30 cellular contexts compared by ENCODE assay signal in genomic region chr15:89802231-89802928, GRCh38. TPM values are rescaled to one million over a fixed set of nuclear protein-coding genes. Genes with fewer than 3 reads are reported as not detected.
DNase-seq lines count a peak whose midpoint lies in the region; ATAC-seq, FAIRE-seq and TF ChIP-seq lines count a peak whose summit lies in the region.
"Had no signal": no experiment of that assay in that cellular context is flagged by ENCODE, and none has a peak within 500 bp of the region (broad histone marks: within the 10 kb centered on the region; RNA-seq: fewer than 3 reads in every experiment).

No MANE protein-coding gene starts in this region.

- intact Hi-C loops in right cardiac atrium (cut with DNase I), result no loop called here
- intact Hi-C loops in Right ventricle myocardium superior (cut with DNase I), result no loop called here
- intact Hi-C loops in kidney (cut with DNase I), result no loop called here
- intact Hi-C loops in spleen (cut with DNase I; ENCODE audit: low total_unique reads), result no loop called here

- FAIRE-seq in kidney (lab: Jason Lieb, UNC), result no peak
- FAIRE-seq: pancreas had no signal

- no peak overlapping the region for H4K91ac ChIP-seq in H9 (ENCODE audit: insufficient read length, low read depth, low read length)

- no peak overlapping the region for H3K4me2 ChIP-seq in H9 (ENCODE audit: insufficient read depth, insufficient read length, low read length)

- H3K9me3 ChIP-seq in right cardiac atrium (ENCODE audit: control insufficient read depth, low read length) (no peaks in the 10 kb centered on the region), Peyer's patch (no peaks in the 10 kb centered on the region), kidney (ENCODE audit: control insufficient read depth in 1 of 2, low read length in 2 of 2) (no peaks in the 10 kb centered on the region), spleen (no peaks in the 10 kb centered on the region), H9 (ENCODE audit: control insufficient read depth, low read depth, low read length) (no peaks in the 10 kb centered on the region)
- H3K9me3 ChIP-seq: adrenal gland, lower lobe of right lung, pancreas, right atrium auricular region, testis, uterus had no signal

- peaks cover 6% of the 10 kb centered on the region for H3K27me3 Mint-ChIP-seq in H9 (ENCODE audit: low read depth)

- H3K79me2 ChIP-seq in H9 (ENCODE audit: insufficient read depth, low read length), result no peaks in the 10 kb centered on the region

- no peak overlapping the region for H2AK5ac ChIP-seq in H9 (ENCODE audit: insufficient read length, low read length)

- no peaks in the 10 kb centered on the region for H3K79me1 ChIP-seq in H9 (ENCODE audit: insufficient read depth, low read depth, low read length, poor library complexity, severe bottlenecking)

- H4K8ac ChIP-seq in H9 (replicated peaks; ENCODE audit: insufficient read length, low read depth, low read length), result no peak overlapping the region

- no peak overlapping the region for H3K23ac ChIP-seq in H9 (ENCODE audit: insufficient read length, low read depth, low read length)

- H2BK15ac ChIP-seq in H9 (ENCODE audit: low read depth, low read length), result no peak overlapping the region

- H2BK5ac ChIP-seq in H9 (ENCODE audit: insufficient read length, low read length), result no peak overlapping the region

- H3K18ac ChIP-seq in H9 (ENCODE audit: insufficient read length, low read depth, low read length), result no peak overlapping the region

- H3K27me3 ChIP-seq in right cardiac atrium (ENCODE audit: control insufficient read depth, insufficient read depth) (no peaks in the 10 kb centered on the region), Peyer's patch (no peaks in the 10 kb centered on the region), spleen (replicated peaks in 1 of 7) (peaks cover 0 to 32% (median 0%) of the 10 kb centered on the region in 7 donors), H9 (ENCODE audit: insufficient read depth, low read length) (no peaks in the 10 kb centered on the region)
- H3K27me3 ChIP-seq: adrenal gland, pancreas, right atrium auricular region, testis, uterus had no signal

- H3K14ac ChIP-seq in H9 (ENCODE audit: insufficient read depth, low read length), result no peak overlapping the region

- H3K4me1 ChIP-seq in right cardiac atrium (ENCODE audit: control insufficient read depth, insufficient read depth, low read length), result no peaks in the 10 kb centered on the region
- H3K4me1 ChIP-seq in Peyer's patch, result no peaks in the 10 kb centered on the region
- peaks cover 0 to 17% of the 10 kb centered on the region in 2 donors for H3K4me1 ChIP-seq in kidney (ENCODE audit: control insufficient read depth in 1 of 2, insufficient read depth in 1 of 2, low read depth in 1 of 2, low read length in 2 of 2)
- peaks cover 0 to 17% (median 0%) of the 10 kb centered on the region in 6 donors for H3K4me1 ChIP-seq in spleen
- H3K4me1 ChIP-seq in H9 (ENCODE audit: insufficient read depth, low read length), result no peaks in the 10 kb centered on the region
- H3K4me1 ChIP-seq: adrenal gland, lower lobe of right lung, right atrium auricular region, testis, uterus had no signal

- TF ChIP-seq POLR2A in Peyer's patch (IDR thresholded peaks at IDR 0.05) (peak in 1 of 2 donors; percentile 24), spleen (IDR thresholded peaks at IDR 0.05) (no peak)

- no peaks in the 10 kb centered on the region for H3K36me3 Mint-ChIP-seq in H9 (ENCODE audit: insufficient read depth in 1 of 3, low read depth in 3 of 3)
- H3K36me3 Mint-ChIP-seq: brain; natural killer cell treated with Interleukin-12 subunit alpha and Interleukin-12 subunit beta and Interleukin-15 and Interleukin-18, amount 100 ng/mL, for 72 hours; stimulated activated naive B cell treated with anti-CD40 and anti-IgM and Interleukin-4, amounts not matched to agents 10 μg/mL and 1 μg/mL and 100 μg/mL, for 72 hours had no signal

- no peak overlapping the region for H3T11ph ChIP-seq in H9 (ENCODE audit: low read length)

- TF ChIP-seq CTCF in Peyer's patch (IDR thresholded peaks at IDR 0.05), result no peak
- TF ChIP-seq CTCF in kidney (IDR thresholded peaks at IDR 0.05; ENCODE audit: borderline replicate concordance, extremely low read depth, insufficient read depth), result no peak
- no peak for TF ChIP-seq CTCF in spleen (IDR thresholded peaks at IDR 0.05 in 8 of 11, conservative IDR thresholded peaks at IDR 0.05 in 3 of 11)
- no peak for TF ChIP-seq CTCF in H9 (conservative IDR thresholded peaks at IDR 0.05)

- H3K9me3 Mint-ChIP-seq in H9, result no peaks in the 10 kb centered on the region
- H3K9me3 Mint-ChIP-seq: activated B cell treated with CpG ODN at 0.5 μM for 24 hours; activated T-cell treated with anti-CD3 and anti-CD28 coated beads, Interleukin-2, amount 50 U/mL, for 4 hours; natural killer cell treated with Interleukin-12 subunit alpha and Interleukin-12 subunit beta and Interleukin-15 and Interleukin-18, amount 100 ng/mL, for 72 hours; stimulated activated naive B cell treated with anti-CD40 and anti-IgM and Interleukin-4, amounts not matched to agents 10 μg/mL and 1 μg/mL and 100 μg/mL, for 72 hours had no signal

- H3K4me3 Mint-ChIP-seq in H9, result no peak overlapping the region
- H3K4me3 Mint-ChIP-seq: activated B cell treated with CpG ODN at 0.5 μM for 24 hours; activated T-cell treated with anti-CD3 and anti-CD28 coated beads, Interleukin-2, amount 50 U/mL, for 4 hours; brain; natural killer cell treated with Interleukin-12 subunit alpha and Interleukin-12 subunit beta and Interleukin-15 and Interleukin-18, amount 100 ng/mL, for 72 hours; stimulated activated naive B cell treated with anti-CD40 and anti-IgM and Interleukin-4, amounts not matched to agents 10 μg/mL and 1 μg/mL and 100 μg/mL, for 72 hours had no signal

- WGBS in right cardiac atrium, result 59% methylated on average over 16 of the region's 16 CpGs
- 43 to 70% (median 59%) methylated on average over 15 to 16 of the region's 16 CpGs for WGBS in spleen, 5 donors
- WGBS in H9 (ENCODE audit: extremely low coverage, insufficient read length, low lambda C conversion rate), result no CpG with 5 or more reads among the region's 16 CpGs

- peak overlapping the region in 1 of 3 experiments; percentile 17; a peak in 1 of 7 replicates for H3K27ac Mint-ChIP-seq in H9
- H3K27ac Mint-ChIP-seq: activated B cell treated with CpG ODN at 0.5 μM for 24 hours; natural killer cell treated with Interleukin-12 subunit alpha and Interleukin-12 subunit beta and Interleukin-15 and Interleukin-18, amount 100 ng/mL, for 72 hours; stimulated activated naive B cell treated with anti-CD40 and anti-IgM and Interleukin-4, amounts not matched to agents 10 μg/mL and 1 μg/mL and 100 μg/mL, for 72 hours had no signal

- no peak overlapping the region for H3K27ac ChIP-seq in right cardiac atrium (ENCODE audit: low read length)
- peak overlapping the region in 3 of 4 donors; percentile 43 to 92 (median 89) for H3K27ac ChIP-seq in Peyer's patch
- H3K27ac ChIP-seq in kidney (ENCODE audit: low read depth in 2 of 2, low read length in 2 of 2), result no peak overlapping the region
- H3K27ac ChIP-seq in spleen, result no peak overlapping the region
- H3K27ac ChIP-seq in H9 (ENCODE audit: insufficient read length, low read depth, low read length), result no peak overlapping the region
- H3K27ac ChIP-seq: adrenal gland, C4-2B, epithelial cell of prostate, lower lobe of right lung, right atrium auricular region, testis, uterus had no signal

- H4K5ac ChIP-seq in H9 (ENCODE audit: insufficient read length, low read depth, low read length), result no peak overlapping the region

- peaks cover 7 to 19% of the 10 kb centered on the region in 2 experiments; a peak in 3 of 4 replicates for H3K4me1 Mint-ChIP-seq in H9
- H3K4me1 Mint-ChIP-seq: brain had no signal

- no peak overlapping the region for H3K4ac ChIP-seq in H9 (ENCODE audit: low read depth, low read length)

- H2BK20ac ChIP-seq in H9 (ENCODE audit: low read depth, low read length, poor library complexity, severe bottlenecking), result no peak overlapping the region

- ATAC-seq in right cardiac atrium, result peak in 1 of 2 donors; percentile 36
- ATAC-seq in Right ventricle myocardium superior (ENCODE audit: poor library complexity), result no peak
- no peak for ATAC-seq in GM21717 (IDR thresholded peaks at IDR 0.05; ENCODE audit: unreplicated experiment)
- ATAC-seq in GM18519 (IDR thresholded peaks at IDR 0.05; ENCODE audit: low FRiP score, unreplicated experiment), result no peak
- ATAC-seq: activated T-cell treated with anti-CD3 and anti-CD28 coated beads, Interleukin-2, amount 50 U/mL, for 4 hours; lower lobe of right lung; natural killer cell treated with Interleukin-12 subunit alpha and Interleukin-12 subunit beta and Interleukin-15 and Interleukin-18, amount 100 ng/mL, for 72 hours; pancreas; stimulated activated naive B cell treated with anti-CD40 and anti-IgM and Interleukin-4, amounts not matched to agents 10 μg/mL and 1 μg/mL and 100 μg/mL, for 72 hours had no signal

- H3K23me2 ChIP-seq in H9 (ENCODE audit: insufficient read length, low read depth, low read length, poor library complexity, severe bottlenecking), result no peaks in the 10 kb centered on the region

- DNase-seq in right cardiac atrium, result peak in 2 of 3 donors; percentile 16 to 45
- no peak for DNase-seq in Right ventricle myocardium superior
- DNase-seq in Peyer's patch, result peak in 1 of 3 donors; percentile 74
- DNase-seq in kidney, result peak; percentile 67
- peak; percentile 54 for DNase-seq in spleen
- no peak for DNase-seq in H9
- DNase-seq: activated B cell treated with CpG ODN at 0.5 μM for 24 hours; activated CD4-positive, alpha-beta T cell treated with anti-CD3 and anti-CD28 coated beads, Interleukin-2, amount 50 U/mL, for 1 hour; activated T-cell treated with anti-CD3 and anti-CD28 coated beads, Interleukin-2, amount 50 U/mL, for 4 hours; adrenal gland; Calu3; effector CD4-positive, alpha-beta T cell; lower lobe of right lung; NCI-H2029; NCI-H226; stimulated activated CD4-positive, alpha-beta T cell treated with anti-CD3 and anti-CD28 coated beads, Interleukin-12 subunit alpha, Interleukin-12 subunit beta, amount 100 ng/mL, for 4 hours; stimulated activated CD4-positive, alpha-beta T cell treated with anti-CD3 and anti-CD28 coated beads, Interleukin-4, amount 100 ng/mL, for 24 hours; stimulated activated naive B cell treated with anti-CD40 and anti-IgM and Interleukin-4, amounts not matched to agents 10 μg/mL and 1 μg/mL and 100 μg/mL, for 72 hours; testis; uterus had no signal

- no peaks in the 10 kb centered on the region for H4K20me1 ChIP-seq in H9 (ENCODE audit: control insufficient read depth, insufficient read depth, insufficient read length)

- no peak overlapping the region for H2BK12ac ChIP-seq in H9 (ENCODE audit: insufficient read length, low read depth, low read length)

- no peak overlapping the region for H2BK120ac ChIP-seq in H9 (ENCODE audit: low read depth, low read length, poor library complexity, severe bottlenecking)

- H3K36me3 ChIP-seq in Peyer's patch, result peaks cover 0 to 70% (median 0%) of the 10 kb centered on the region in 3 donors
- peaks cover 3 to 20% of the 10 kb centered on the region in 2 donors for H3K36me3 ChIP-seq in kidney (ENCODE audit: control insufficient read depth in 1 of 2, insufficient read depth in 2 of 2, low read length in 2 of 2)
- H3K36me3 ChIP-seq in spleen, result peaks cover 0 to 100% (median 3%) of the 10 kb centered on the region in 6 donors
- H3K36me3 ChIP-seq: adrenal gland, right atrium auricular region, uterus had no signal

- H3K4me3 ChIP-seq in right cardiac atrium (ENCODE audit: low read length) (no peak overlapping the region), Peyer's patch (peak overlapping the region in 3 of 4 donors; percentile 30 to 73 (median 58)), kidney (ENCODE audit: low read length in 2 of 2) (peak overlapping the region in 1 of 2 donors; percentile 76), spleen (no peak overlapping the region)
- H3K4me3 ChIP-seq: adrenal gland, lower lobe of right lung, right atrium auricular region, testis, uterus had no signal

- H3K9ac ChIP-seq in kidney (ENCODE audit: low read length in 2 of 2) (no peak overlapping the region), H9 (ENCODE audit: extremely low read depth, insufficient read length, low read length) (no peak overlapping the region)

- no peak overlapping the region for H3K56ac ChIP-seq in H9 (ENCODE audit: insufficient read length, low read depth, low read length)

- H2AFZ ChIP-seq in H9 (ENCODE audit: low read length), result no peak overlapping the region

RNA-seq across cellular contexts. Expression of gene ANPEP, which starts 12.3 kb away (rescaled TPM):
- total RNA-seq in right cardiac atrium (10 to 100 TPM in 3 of 4 donors, 1 to 10 TPM in 1; 8.9 to 16.3 (median 12.1) TPM), Right ventricle myocardium superior (6.6 TPM), Peyer's patch (1,000 to 10,000 TPM in 3 of 4 donors, 100 to 1,000 TPM in 1; 295 to 7,069 (median 4,830) TPM), kidney (221 TPM), spleen (100 to 1,000 TPM in 1 of 7 donors, 10 to 100 TPM in 6; 16.6 to 226 (median 35.1) TPM), H9 (2021) (3.5 and 3.6 TPM in 2 replicates)
- polyA plus RNA-seq in right cardiac atrium (8.8 TPM), kidney (ENCODE audit: insufficient read depth, low read depth, low replicate concordance) (242 TPM), spleen (10 to 100 TPM in 1 of 3 donors, 1 to 10 TPM in 2; 1.3 to 11.0 (median 7.7) TPM)

RNA-seq across cellular contexts. Expression of gene MESP2, which starts 26.2 kb away (rescaled TPM):
- total RNA-seq in right cardiac atrium (under 1 TPM in 3 of 4 donors, not detected in 1; 0.29 to 0.34 (median 0.29) TPM), Right ventricle myocardium superior (0.13 TPM), Peyer's patch (not detected), kidney (0.47 TPM), spleen (not detected), H9 (2021) (0.28 TPM in 1 of 2 replicates, not detected in the other)
- polyA plus RNA-seq in right cardiac atrium (0.61 TPM), kidney (ENCODE audit: insufficient read depth, low read depth, low replicate concordance) (0.24 TPM), spleen (under 1 TPM in 1 of 3 donors, not detected in 2; 0.05 TPM)
- total RNA-seq: activated T-cell treated with anti-CD3 and anti-CD28 coated beads, Interleukin-2, amount 50 U/mL, for 4 hours; Calu3; glomerular endothelial cell; lower lobe of right lung; mononuclear cell; natural killer cell treated with Interleukin-12 subunit alpha and Interleukin-12 subunit beta and Interleukin-15 and Interleukin-18, amount 100 ng/mL, for 72 hours; right atrium auricular region had no signal

RNA-seq across cellular contexts. Expression of gene MESP1, which starts 51.3 kb away (rescaled TPM):
- total RNA-seq in right cardiac atrium (1 to 10 TPM; 3.4 to 8.3 (median 7.7) TPM), Right ventricle myocardium superior (11.6 TPM), Peyer's patch (1 to 10 TPM in 2 of 4 donors, under 1 TPM in 1, not detected in 1; 0.95 to 6.6 (median 1.6) TPM), kidney (2.1 TPM), spleen (1 to 10 TPM in 1 of 7 donors, under 1 TPM in 6; 0.19 to 1.0 (median 0.60) TPM), H9 (2021) (not detected in 2 replicates)
- polyA plus RNA-seq in right cardiac atrium (5.7 TPM), kidney (ENCODE audit: insufficient read depth, low read depth, low replicate concordance) (6.0 TPM), spleen (1 to 10 TPM in 1 of 3 donors, under 1 TPM in 2; 0.45 to 1.2 (median 0.61) TPM)
- total RNA-seq: mononuclear cell had no signal

Comparison
In these comparisons a context has a peak if more than half of its experiments do, and no peak if none do; other contexts are left out.
1. DNase-seq: peak in right cardiac atrium (2 of 3), kidney (single experiment) and spleen (single experiment); none in Right ventricle myocardium superior (single experiment) and H9 (single experiment).
2. H3K27ac ChIP-seq: peak in Peyer's patch (3 of 4); none in right cardiac atrium (single experiment), kidney (0 of 2), spleen (0 of 8) and H9 (single experiment).
3. H3K4me3 ChIP-seq: peak in Peyer's patch (3 of 4); none in right cardiac atrium (single experiment) and spleen (0 of 8).